ENCODE assay signal across 28 cellular contexts in genomic region chr11:95345243-95345642, GRCh38.
DNase-seq lines count a peak whose midpoint lies in the region; ATAC-seq, FAIRE-seq and TF ChIP-seq lines count a peak whose summit lies in the region.
"Had no signal": no experiment of that assay in that cellular context is flagged by ENCODE, and none has a peak within 500 bp of the region (broad histone marks: within the 10 kb centered on the region; RNA-seq: fewer than 3 reads in every experiment).

No MANE protein-coding gene starts in this region.

- H2AFZ ChIP-seq in GM23248: no peak overlapping the region
- H2AFZ ChIP-seq: hepatocyte had no signal

- peaks cover 27% of the 10 kb centered on the region for H3K9me3 Mint-ChIP-seq in activated CD4-positive, alpha-beta T cell treated with anti-CD3 and anti-CD28 coated beads, Interleukin-2, amount 10 ng/mL, durations not matched to agents 24 days and 14 days

- H3K79me2 ChIP-seq in GM23248 (ENCODE audit: insufficient read depth): no peaks in the 10 kb centered on the region
- H3K79me2 ChIP-seq: hepatocyte had no signal

- FAIRE-seq in bronchial epithelial cell (lab: Jason Lieb, UNC): no peak
- FAIRE-seq: pancreas had no signal

- peak overlapping the region; percentile 48 for H3K4me3 Mint-ChIP-seq in activated CD4-positive, alpha-beta T cell treated with anti-CD3 and anti-CD28 coated beads, Interleukin-2, amount 10 ng/mL, durations not matched to agents 24 days and 14 days
- H3K4me3 Mint-ChIP-seq: activated T-cell treated with anti-CD3 and anti-CD28 coated beads, Interleukin-2, amount 50 U/mL, for 4 hours; brain; CD4-positive, alpha-beta memory T cell; T-helper 1 cell treated with Interleukin-12 subunit alpha and Interleukin-12 subunit beta and Interleukin-4 antibody, amounts not matched to agents 30 μg/mL and 1 μg/mL, for 36 hours had no signal

- H3K9me3 ChIP-seq in GM23248 (ENCODE audit: low read depth): no peaks in the 10 kb centered on the region
- H3K9me3 ChIP-seq: pancreas, SK-N-SH, thyroid gland had no signal

- no peaks in the 10 kb centered on the region for H3K4me1 ChIP-seq in GM23248 (ENCODE audit: insufficient read depth)
- H3K4me1 ChIP-seq: pancreas, stomach had no signal

- no peak overlapping the region for H3K4me3 ChIP-seq in bronchial epithelial cell (ENCODE audit: low read depth, low read length)
- H3K4me3 ChIP-seq in GM23248: no peak overlapping the region
- H3K4me3 ChIP-seq: dorsolateral prefrontal cortex, hepatocyte, pancreas, skin epidermis, stomach, thyroid gland, uterus had no signal

- POLR2A ChIA-PET in RWPE1 (lab: Yijun Ruan, JAX; ENCODE audit: low non-redundant PET): no interaction called here

- H4K20me1 ChIP-seq in GM23248 (ENCODE audit: insufficient read depth): no peaks in the 10 kb centered on the region

- intact Hi-C loops in activated CD4-positive, alpha-beta T cell treated with anti-CD3 and anti-CD28 coated beads, Interleukin-2, amount 10 ng/mL, durations not matched to agents 24 days and 14 days (cut with micrococcal nuclease): loop anchor here (1.0 to 10.0 kb wide), 5 partner anchors 8 to 360 kb away; no protein-coding TSS in a partner anchor

- H3K27ac ChIP-seq in RWPE1: peak overlapping the region; percentile 72
- H3K27ac ChIP-seq in GM23248: no peak overlapping the region
- H3K27ac ChIP-seq: dorsolateral prefrontal cortex, hepatocyte, pancreas, stomach, uterus had no signal

- peaks cover 11% of the 10 kb centered on the region for H3K36me3 Mint-ChIP-seq in activated CD4-positive, alpha-beta T cell treated with anti-CD3 and anti-CD28 coated beads, Interleukin-2, amount 10 ng/mL, durations not matched to agents 24 days and 14 days (ENCODE audit: low read depth)
- H3K36me3 Mint-ChIP-seq: brain had no signal

- peak; percentile 44 for DNase-seq in activated CD4-positive, alpha-beta T cell treated with anti-CD3 and anti-CD28 coated beads, Interleukin-2, amount 10 ng/mL, durations not matched to agents 24 days and 14 days
- DNase-seq in activated CD4-positive, alpha-beta T cell treated with anti-CD3 and anti-CD28 coated beads, Interleukin-2, amount 50 U/mL, for 4 hours: no peak
- DNase-seq in RWPE1 (ENCODE audit: low spot score) (peak; percentile 50), bronchial epithelial cell (ENCODE audit: low read depth) (peak; percentile 92), GDM1 (lab: John Stamatoyannopoulos, UW) (no peak), T-helper 1 cell (no peak), GM23248 (no peak)
- no peak for DNase-seq in stimulated activated naive CD8-positive, alpha-beta T cell treated with anti-CD3 and anti-CD28 coated beads, Interleukin-15, Interleukin-2, amounts not matched to agents 100 U/mL and 50 U/mL, for 24 hours
- DNase-seq: activated CD4-positive, CD25-positive, alpha-beta regulatory T cell treated with anti-CD3 and anti-CD28 coated beads, Interleukin-2, amount 50 U/mL, for 72 hours; activated naive CD4-positive, alpha-beta T cell; activated T-cell treated with anti-CD3 and anti-CD28 coated beads, Interleukin-2, amount 50 U/mL, for 4 hours; amniotic stem cell; CD4-positive, alpha-beta memory T cell; dorsolateral prefrontal cortex; EL; NCI-H1694; NCI-H510A; pancreas; retina; SK-N-SH; stomach; thyroid gland; uterus had no signal

- H3K27me3 ChIP-seq in bronchial epithelial cell (ENCODE audit: control insufficient read depth, insufficient read depth, low read length): no peaks in the 10 kb centered on the region
- H3K27me3 ChIP-seq in GM23248 (replicated peaks; ENCODE audit: insufficient read depth): no peaks in the 10 kb centered on the region
- H3K27me3 ChIP-seq: dorsolateral prefrontal cortex, hepatocyte, pancreas, stomach, thyroid gland, uterus had no signal

- CTCF ChIA-PET in RWPE1 (lab: Yijun Ruan, JAX): no interaction called here

- peaks cover 9% of the 10 kb centered on the region for H3K27me3 Mint-ChIP-seq in activated CD4-positive, alpha-beta T cell treated with anti-CD3 and anti-CD28 coated beads, Interleukin-2, amount 10 ng/mL, durations not matched to agents 24 days and 14 days
- H3K27me3 Mint-ChIP-seq: CD4-positive, alpha-beta memory T cell; IgD-negative memory B cell had no signal

- H3F3A ChIP-seq in GM23248 (ENCODE audit: insufficient read depth): no peaks in the 10 kb centered on the region

- peak; percentile 5 for ATAC-seq in stimulated activated naive CD8-positive, alpha-beta T cell treated with anti-CD3 and anti-CD28 coated beads, Interleukin-15, Interleukin-2, amounts not matched to agents 100 U/mL and 50 U/mL, for 24 hours
- ATAC-seq: pancreas had no signal

- 82 to 83% methylated on average over 2 of the region's 2 CpGs for WGBS in GM23248 (ENCODE audit: low coverage in 1 of 2, low lambda C conversion rate in 2 of 2, missing lambda C conversion rate in 2 of 2), 2 experiments

- in situ Hi-C loops in GM23248 (cut with MboI): loop anchor here (10.0 kb wide), 1 partner anchor 60 kb away; no protein-coding TSS in a partner anchor

- H3K9me2 ChIP-seq in GM23248 (ENCODE audit: insufficient read depth): no peaks in the 10 kb centered on the region
- H3K9me2 ChIP-seq: SK-N-SH had no signal

- H3K4me1 Mint-ChIP-seq in activated CD4-positive, alpha-beta T cell treated with anti-CD3 and anti-CD28 coated beads, Interleukin-2, amount 10 ng/mL, durations not matched to agents 24 days and 14 days: peaks cover 31% of the 10 kb centered on the region
- H3K4me1 Mint-ChIP-seq: CD4-positive, alpha-beta memory T cell had no signal

- TF ChIP-seq CTCF in RWPE1 (conservative IDR thresholded peaks at IDR 0.05; ENCODE audit: low read depth) (no peak), bronchial epithelial cell (IDR thresholded peaks at IDR 0.05; ENCODE audit: insufficient read depth, low read length, severe bottlenecking) (no peak)

- peak overlapping the region; percentile 50 for H3K27ac Mint-ChIP-seq in activated CD4-positive, alpha-beta T cell treated with anti-CD3 and anti-CD28 coated beads, Interleukin-2, amount 10 ng/mL, durations not matched to agents 24 days and 14 days
- H3K27ac Mint-ChIP-seq: CD4-positive, alpha-beta memory T cell; IgD-negative memory B cell had no signal

- H3K4me2 ChIP-seq in GM23248 (ENCODE audit: unreplicated experiment): no peak overlapping the region
- H3K4me2 ChIP-seq: hepatocyte, SK-N-SH had no signal

- no peaks in the 10 kb centered on the region for H3K36me3 ChIP-seq in bronchial epithelial cell (ENCODE audit: control insufficient read depth, insufficient read depth, low read length)
- no peaks in the 10 kb centered on the region for H3K36me3 ChIP-seq in GM23248 (ENCODE audit: low read depth)
- H3K36me3 ChIP-seq: pancreas, stomach, thyroid gland, uterus had no signal

- no peak overlapping the region for H3K9ac ChIP-seq in GM23248
- H3K9ac ChIP-seq: SK-N-SH had no signal

Comparison
In these comparisons a context has a peak if more than half of its experiments do, and no peak if none do; other contexts are left out.
1. DNase-seq: peak in activated CD4-positive, alpha-beta T cell treated with anti-CD3 and anti-CD28 coated beads, Interleukin-2, amount 10 ng/mL, durations not matched to agents 24 days and 14 days (single experiment), RWPE1 (single experiment) and bronchial epithelial cell (single experiment); none in activated CD4-positive, alpha-beta T cell treated with anti-CD3 and anti-CD28 coated beads, Interleukin-2, amount 50 U/mL, for 4 hours (0 of 2), stimulated activated naive CD8-positive, alpha-beta T cell treated with anti-CD3 and anti-CD28 coated beads, Interleukin-15, Interleukin-2, amounts not matched to agents 100 U/mL and 50 U/mL, for 24 hours (single experiment), GDM1 (single experiment), T-helper 1 cell (0 of 5) and GM23248 (single experiment).